Comparison of ENCODE assay signal across 8 cellular contexts in the genomic region with DNA sequence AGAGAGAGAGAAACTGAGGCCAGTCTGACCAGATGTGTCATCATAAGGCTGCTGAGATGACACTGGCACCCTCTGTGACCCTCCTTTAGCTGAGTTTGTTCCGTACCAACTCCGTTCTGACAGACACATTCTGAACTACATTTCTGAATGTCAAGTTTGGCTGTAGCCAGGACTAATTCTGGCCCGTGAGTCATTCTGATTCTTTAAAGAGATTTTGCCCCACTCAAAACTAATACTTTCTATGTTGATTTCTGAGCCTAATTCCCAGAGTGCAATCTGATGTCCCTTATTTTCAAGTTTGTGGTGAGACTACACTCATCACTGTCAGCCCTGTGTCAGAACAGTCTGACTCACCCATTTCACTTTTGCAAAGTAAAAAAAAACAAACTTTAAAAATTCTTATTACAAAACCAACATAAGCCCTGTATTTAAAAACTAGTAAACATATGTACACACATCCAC.
A peak's percentile ranks its signal among the peaks of the same experiment; 100 is the strongest.
DNase-seq lines count a peak whose midpoint lies in the region; ATAC-seq and TF ChIP-seq lines count a peak whose summit lies in the region.

No MANE protein-coding gene starts in this region.

- no peaks in the 10 kb centered on the region for H3K36me3 ChIP-seq in RWPE2 (ENCODE audit: low read depth)
- H3K36me3 ChIP-seq in naive thymus-derived CD4-positive, alpha-beta T cell (ENCODE audit: control insufficient read depth in 2 of 3, insufficient read depth in 3 of 3, low read length in 3 of 3), result no peaks in the 10 kb centered on the region

- no peaks in the 10 kb centered on the region for H3K27me3 ChIP-seq in RWPE2 (ENCODE audit: insufficient read depth, poor library complexity, severe bottlenecking)
- H3K27me3 ChIP-seq in naive thymus-derived CD4-positive, alpha-beta T cell (ENCODE audit: control insufficient read depth in 2 of 2, insufficient read depth in 2 of 2, low read length in 2 of 2), result no peaks in the 10 kb centered on the region

- H3K27me3 Mint-ChIP-seq in naive thymus-derived CD4-positive, alpha-beta T cell, result peaks cover 0 to 12% (median 0%) of the 10 kb centered on the region in 5 donors
- H3K27me3 Mint-ChIP-seq in activated CD4-positive, alpha-beta T cell treated with anti-CD3 and anti-CD28 coated beads, Interleukin-2, amount 10 ng/mL, durations not matched to agents 24 days and 14 days, result no peaks in the 10 kb centered on the region
- no peaks in the 10 kb centered on the region for H3K27me3 Mint-ChIP-seq in activated T-helper 1 cell treated with anti-CD3 and anti-CD28 coated beads, Interleukin-12 subunit alpha, Interleukin-12 subunit beta, Interleukin-2, Interleukin-4 antibody, amounts not matched to agents 30 ng/mL and 10 ng/mL and 1 ng/mL, durations not matched to agents 14 hours and 24 hours and 36 hours (ENCODE audit: insufficient read depth)

- no peak overlapping the region for H3K27ac Mint-ChIP-seq in naive thymus-derived CD4-positive, alpha-beta T cell
- H3K27ac Mint-ChIP-seq in activated CD4-positive, alpha-beta T cell treated with anti-CD3 and anti-CD28 coated beads, Interleukin-2, amount 10 ng/mL, durations not matched to agents 24 days and 14 days, result no peak overlapping the region
- H3K27ac Mint-ChIP-seq in activated T-helper 1 cell treated with anti-CD3 and anti-CD28 coated beads, Interleukin-12 subunit alpha, Interleukin-12 subunit beta, Interleukin-2, Interleukin-4 antibody, amounts not matched to agents 30 ng/mL and 10 ng/mL and 1 ng/mL, durations not matched to agents 14 hours and 24 hours and 36 hours, result no peak overlapping the region

- H3K4me1 Mint-ChIP-seq in naive thymus-derived CD4-positive, alpha-beta T cell, result no peaks in the 10 kb centered on the region
- H3K4me1 Mint-ChIP-seq in activated CD4-positive, alpha-beta T cell treated with anti-CD3 and anti-CD28 coated beads, Interleukin-2, amount 10 ng/mL, durations not matched to agents 24 days and 14 days, result no peaks in the 10 kb centered on the region
- H3K4me1 Mint-ChIP-seq in activated T-helper 1 cell treated with anti-CD3 and anti-CD28 coated beads, Interleukin-12 subunit alpha, Interleukin-12 subunit beta, Interleukin-2, Interleukin-4 antibody, amounts not matched to agents 30 ng/mL and 10 ng/mL and 1 ng/mL, durations not matched to agents 14 hours and 24 hours and 36 hours (ENCODE audit: low read depth), result no peaks in the 10 kb centered on the region

- POLR2A ChIA-PET in naive thymus-derived CD4-positive, alpha-beta T cell (lab: Charles Lee), result no interaction called here

- intact Hi-C loops in naive thymus-derived CD4-positive, alpha-beta T cell (cut with micrococcal nuclease), result no loop called here
- intact Hi-C loops in activated CD4-positive, alpha-beta T cell treated with anti-CD3 and anti-CD28 coated beads, Interleukin-2, amount 10 ng/mL, durations not matched to agents 24 days and 14 days (cut with micrococcal nuclease), result no loop called here
- intact Hi-C loops in activated T-helper 1 cell treated with anti-CD3 and anti-CD28 coated beads, Interleukin-12 subunit alpha, Interleukin-12 subunit beta, Interleukin-2, Interleukin-4 antibody, amounts not matched to agents 30 ng/mL and 10 ng/mL and 1 ng/mL, durations not matched to agents 14 hours and 24 hours and 36 hours (cut with micrococcal nuclease), result no loop called here

- H3K4me3 Mint-ChIP-seq in naive thymus-derived CD4-positive, alpha-beta T cell, result no peak overlapping the region
- no peak overlapping the region for H3K4me3 Mint-ChIP-seq in activated CD4-positive, alpha-beta T cell treated with anti-CD3 and anti-CD28 coated beads, Interleukin-2, amount 10 ng/mL, durations not matched to agents 24 days and 14 days
- no peak overlapping the region for H3K4me3 Mint-ChIP-seq in activated T-helper 1 cell treated with anti-CD3 and anti-CD28 coated beads, Interleukin-12 subunit alpha, Interleukin-12 subunit beta, Interleukin-2, Interleukin-4 antibody, amounts not matched to agents 30 ng/mL and 10 ng/mL and 1 ng/mL, durations not matched to agents 14 hours and 24 hours and 36 hours

- H3K27ac ChIP-seq in RWPE2 (ENCODE audit: poor library complexity, severe bottlenecking), result peak overlapping the region; percentile 95
- no peak overlapping the region for H3K27ac ChIP-seq in naive thymus-derived CD4-positive, alpha-beta T cell (ENCODE audit: low read depth, low read length)

- CTCF ChIA-PET in naive thymus-derived CD4-positive, alpha-beta T cell (lab: Charles Lee), result no interaction called here

- ATAC-seq in GM18907 (IDR thresholded peaks at IDR 0.05; ENCODE audit: unreplicated experiment) (peak; percentile 79), HG02870 (IDR thresholded peaks at IDR 0.05; ENCODE audit: unreplicated experiment) (peak; percentile 88), RWPE2 (ENCODE audit: low read depth) (peak; percentile 73)
- ATAC-seq in naive thymus-derived CD4-positive, alpha-beta T cell, result peak; percentile 22

- no peak overlapping the region for H3K4me3 ChIP-seq in RWPE2 (ENCODE audit: severe bottlenecking)
- H3K4me3 ChIP-seq in naive thymus-derived CD4-positive, alpha-beta T cell (ENCODE audit: low read length), result no peak overlapping the region

- H3K9me3 Mint-ChIP-seq in naive thymus-derived CD4-positive, alpha-beta T cell, result peaks cover 0 to 9% (median 0%) of the 10 kb centered on the region in 11 donors
- no peaks in the 10 kb centered on the region for H3K9me3 Mint-ChIP-seq in activated CD4-positive, alpha-beta T cell treated with anti-CD3 and anti-CD28 coated beads, Interleukin-2, amount 10 ng/mL, durations not matched to agents 24 days and 14 days
- H3K9me3 Mint-ChIP-seq in activated T-helper 1 cell treated with anti-CD3 and anti-CD28 coated beads, Interleukin-12 subunit alpha, Interleukin-12 subunit beta, Interleukin-2, Interleukin-4 antibody, amounts not matched to agents 30 ng/mL and 10 ng/mL and 1 ng/mL, durations not matched to agents 14 hours and 24 hours and 36 hours, result no peaks in the 10 kb centered on the region

- TF ChIP-seq CTCF in RWPE2 (IDR thresholded peaks at IDR 0.05; ENCODE audit: poor library complexity, severe bottlenecking), result no peak

- DNase-seq in RWPE2 (ENCODE audit: low spot score), result no peak
- no peak for DNase-seq in naive thymus-derived CD4-positive, alpha-beta T cell
- DNase-seq in activated CD4-positive, alpha-beta T cell treated with anti-CD3 and anti-CD28 coated beads, Interleukin-2, amount 10 ng/mL, durations not matched to agents 24 days and 14 days, result no peak
- DNase-seq in stimulated activated CD4-positive, alpha-beta T cell treated with anti-CD3 and anti-CD28 coated beads, Interleukin-2, amount 100 ng/mL, for 48 hours, result no peak
- DNase-seq in activated T-helper 1 cell treated with anti-CD3 and anti-CD28 coated beads, Interleukin-12 subunit alpha, Interleukin-12 subunit beta, Interleukin-2, Interleukin-4 antibody, amounts not matched to agents 30 ng/mL and 10 ng/mL and 1 ng/mL, durations not matched to agents 14 hours and 24 hours and 36 hours (ENCODE audit: low spot score), result no peak
- DNase-seq in NCI-H2107 treated with DMSO at 0.1 percent for 48 hours (lab: John Stamatoyannopoulos, UW; ENCODE audit: unreplicated experiment), result no peak

- H3K4me1 ChIP-seq in RWPE2 (ENCODE audit: insufficient read depth, poor library complexity, severe bottlenecking), result peaks cover 54% of the 10 kb centered on the region
- H3K4me1 ChIP-seq in naive thymus-derived CD4-positive, alpha-beta T cell (ENCODE audit: control insufficient read depth in 2 of 2, insufficient read depth in 2 of 2, low read length in 2 of 2), result no peaks in the 10 kb centered on the region

- no peaks in the 10 kb centered on the region for H3K36me3 Mint-ChIP-seq in naive thymus-derived CD4-positive, alpha-beta T cell
- H3K36me3 Mint-ChIP-seq in activated CD4-positive, alpha-beta T cell treated with anti-CD3 and anti-CD28 coated beads, Interleukin-2, amount 10 ng/mL, durations not matched to agents 24 days and 14 days (ENCODE audit: low read depth), result no peaks in the 10 kb centered on the region
- H3K36me3 Mint-ChIP-seq in activated T-helper 1 cell treated with anti-CD3 and anti-CD28 coated beads, Interleukin-12 subunit alpha, Interleukin-12 subunit beta, Interleukin-2, Interleukin-4 antibody, amounts not matched to agents 30 ng/mL and 10 ng/mL and 1 ng/mL, durations not matched to agents 14 hours and 24 hours and 36 hours (ENCODE audit: low read depth), result no peaks in the 10 kb centered on the region

- H3K9me3 ChIP-seq in RWPE2 (ENCODE audit: severe bottlenecking), result no peaks in the 10 kb centered on the region
- peaks cover 0 to 3% (median 0%) of the 10 kb centered on the region in 3 experiments for H3K9me3 ChIP-seq in naive thymus-derived CD4-positive, alpha-beta T cell (ENCODE audit: control insufficient read depth in 2 of 3, low read length in 3 of 3)

Comparison
In these comparisons a context has a peak if more than half of its experiments do, and no peak if none do; other contexts are left out.
1. ATAC-seq: peak in every context shown above with its lines; median percentile 88 in HG02870; 79 in GM18907; 73 in RWPE2; 22 in naive thymus-derived CD4-positive, alpha-beta T cell.